In the genomic region with DNA sequence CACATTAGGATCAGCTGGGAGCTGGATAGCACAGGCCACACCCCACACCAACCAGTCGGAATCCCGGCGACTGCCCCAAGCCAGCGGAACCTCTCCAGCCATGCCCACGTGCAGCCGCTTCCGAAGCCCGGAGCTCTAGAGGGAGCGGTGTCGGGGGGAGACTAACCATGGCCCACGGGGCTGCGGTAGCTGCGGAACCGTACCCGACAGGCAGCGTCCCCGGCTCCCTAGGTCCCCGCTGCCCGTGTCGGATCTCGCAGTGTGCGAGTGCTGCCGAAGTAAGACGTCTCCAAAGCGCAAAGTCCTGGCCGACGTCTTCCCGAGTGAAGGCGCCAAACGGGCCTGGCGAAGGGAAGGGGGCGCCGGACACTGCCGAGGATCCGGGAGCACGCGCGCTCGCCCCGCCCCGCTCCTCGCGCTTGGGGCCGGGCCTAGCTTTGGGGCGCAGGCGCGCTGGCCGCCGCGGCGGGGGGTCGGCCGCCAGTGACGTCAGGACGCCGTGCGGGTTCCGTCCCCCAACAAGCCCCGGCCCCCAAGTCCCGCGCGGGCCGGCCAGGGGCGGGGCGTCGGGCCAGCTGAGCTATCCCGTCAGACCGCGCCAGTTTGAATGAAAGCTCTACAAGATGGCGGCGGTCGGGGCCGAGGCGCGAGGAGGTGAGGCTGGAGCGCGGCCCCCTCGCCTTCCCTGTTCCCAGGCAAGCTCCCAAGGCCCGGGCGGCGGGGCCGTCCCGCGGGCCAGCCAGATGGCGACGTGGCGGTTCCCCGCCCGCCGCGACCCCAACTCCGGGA, we compare ENCODE assay signal across 1 cellular context.
TF ChIP-seq lines count a peak whose summit lies in the region.

Gene SUV39H2 (plus strand): TSS at position 601 of the 789 bp plus-strand sequence. CDS start 23 bp downstream, at position 624.

TF ChIP-seq in HepG2, 621 proteins besides CTCF, POLR2A, EP300 and RAD21 (continued from another document and continues in another):
- TF ChIP-seq, protein P1, sequence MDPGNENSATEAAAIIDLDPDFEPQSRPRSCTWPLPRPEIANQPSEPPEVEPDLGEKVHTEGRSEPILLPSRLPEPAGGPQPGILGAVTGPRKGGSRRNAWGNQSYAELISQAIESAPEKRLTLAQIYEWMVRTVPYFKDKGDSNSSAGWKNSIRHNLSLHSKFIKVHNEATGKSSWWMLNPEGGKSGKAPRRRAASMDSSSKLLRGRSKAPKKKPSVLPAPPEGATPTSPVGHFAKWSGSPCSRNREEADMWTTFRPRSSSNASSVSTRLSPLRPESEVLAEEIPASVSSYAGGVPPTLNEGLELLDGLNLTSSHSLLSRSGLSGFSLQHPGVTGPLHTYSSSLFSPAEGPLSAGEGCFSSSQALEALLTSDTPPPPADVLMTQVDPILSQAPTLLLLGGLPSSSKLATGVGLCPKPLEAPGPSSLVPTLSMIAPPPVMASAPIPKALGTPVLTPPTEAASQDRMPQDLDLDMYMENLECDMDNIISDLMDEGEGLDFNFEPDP (CRISPR knock-in tag; conservative IDR thresholded peaks at IDR 0.05), result 0 out of 2 replicates have a peak, but pooled peaks have one; percentile 84
- TF ChIP-seq ZNF160 (CRISPR knock-in tag; IDR thresholded peaks at IDR 0.05) (0 out of 2 replicates have a peak, but pooled peaks have one; percentile 55), PTBP1 (IDR thresholded peaks at IDR 0.05; ENCODE audit: low read depth, low read length, poor library complexity, severe bottlenecking) (peak; percentile 74), NCOR1 (IDR thresholded peaks at IDR 0.05; ENCODE audit: borderline replicate concordance, low read length) (no peak), UBTF (CRISPR knock-in tag; IDR thresholded peaks at IDR 0.05) (peak; percentile 81), POLR2AphosphoS2 (IDR thresholded peaks at IDR 0.05; ENCODE audit: low read depth, low read length) (no peak), ZNF709 (CRISPR knock-in tag; IDR thresholded peaks at IDR 0.05) (peak; percentile 76; the same call in 1 of the 2 replicates), ZNF720 (CRISPR knock-in tag; IDR thresholded peaks at IDR 0.05) (no peak), ZNF572 (CRISPR knock-in tag; IDR thresholded peaks at IDR 0.05) (no peak), RBFOX2 (IDR thresholded peaks at IDR 0.05; ENCODE audit: low read depth, low read length) (peak; percentile 92), CBX5 (CRISPR knock-in tag; IDR thresholded peaks at IDR 0.05; ENCODE audit: borderline replicate concordance) (no peak; the same call in 1 of the 2 replicates), ZSCAN12 (CRISPR knock-in tag; IDR thresholded peaks at IDR 0.05) (no peak), BHLHE40 (IDR thresholded peaks at IDR 0.05; ENCODE audit: low read length) (no peak), ZFP62 (CRISPR knock-in tag; IDR thresholded peaks at IDR 0.05) (no peak; the same call in 1 of the 2 replicates), HNF4A (CRISPR knock-in tag; IDR thresholded peaks at IDR 0.05) (peak; percentile 45), ZNF614 (CRISPR knock-in tag; IDR thresholded peaks at IDR 0.05; ENCODE audit: borderline replicate concordance) (peak; percentile 67; the same call in 1 of the 2 replicates), ZNF557 (CRISPR knock-in tag; IDR thresholded peaks at IDR 0.05) (no peak; the same call in 1 of the 2 replicates), IRF2 (CRISPR knock-in tag; IDR thresholded peaks at IDR 0.05) (peak; percentile 52; the same call in 1 of the 2 replicates), ZMYM3 (CRISPR knock-in tag; IDR thresholded peaks at IDR 0.05) (no peak), CERS6 (CRISPR knock-in tag; IDR thresholded peaks at IDR 0.05) (no peak), SALL2 (CRISPR knock-in tag; IDR thresholded peaks at IDR 0.05) (peak; percentile 89), ATF5 (CRISPR knock-in tag; IDR thresholded peaks at IDR 0.05; ENCODE audit: low read depth) (no peak), ZFP90 (CRISPR knock-in tag; IDR thresholded peaks at IDR 0.05; ENCODE audit: borderline replicate concordance) (0 out of 2 replicates have a peak, but pooled peaks have one; percentile 52), SMAD9 (CRISPR knock-in tag; IDR thresholded peaks at IDR 0.05) (no peak), ZNF589 (CRISPR knock-in tag; conservative IDR thresholded peaks at IDR 0.05) (no peak), JUN (CRISPR knock-in tag; IDR thresholded peaks at IDR 0.05) (no peak), ZNF331 (CRISPR knock-in tag; IDR thresholded peaks at IDR 0.05) (0 out of 2 replicates have a peak, but pooled peaks have one; percentile 58), SUZ12 (IDR thresholded peaks at IDR 0.05; ENCODE audit: low read depth, low read length) (no peak), HINFP (CRISPR knock-in tag; IDR thresholded peaks at IDR 0.05; ENCODE audit: low read depth) (peak; percentile 85), NAIF1 (CRISPR knock-in tag; IDR thresholded peaks at IDR 0.05; ENCODE audit: borderline replicate concordance) (no peak), LRRFIP1 (CRISPR knock-in tag; conservative IDR thresholded peaks at IDR 0.05) (no peak), CEBPB (IDR thresholded peaks at IDR 0.05; ENCODE audit: borderline replicate concordance, low read depth, low read length) (no peak)
- TF ChIP-seq, protein P2, sequence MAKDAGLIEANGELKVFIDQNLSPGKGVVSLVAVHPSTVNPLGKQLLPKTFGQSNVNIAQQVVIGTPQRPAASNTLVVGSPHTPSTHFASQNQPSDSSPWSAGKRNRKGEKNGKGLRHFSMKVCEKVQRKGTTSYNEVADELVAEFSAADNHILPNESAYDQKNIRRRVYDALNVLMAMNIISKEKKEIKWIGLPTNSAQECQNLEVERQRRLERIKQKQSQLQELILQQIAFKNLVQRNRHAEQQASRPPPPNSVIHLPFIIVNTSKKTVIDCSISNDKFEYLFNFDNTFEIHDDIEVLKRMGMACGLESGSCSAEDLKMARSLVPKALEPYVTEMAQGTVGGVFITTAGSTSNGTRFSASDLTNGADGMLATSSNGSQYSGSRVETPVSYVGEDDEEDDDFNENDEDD (CRISPR knock-in tag; IDR thresholded peaks at IDR 0.05; ENCODE audit: borderline replicate concordance), result peak; percentile 94
- TF ChIP-seq, protein P3, sequence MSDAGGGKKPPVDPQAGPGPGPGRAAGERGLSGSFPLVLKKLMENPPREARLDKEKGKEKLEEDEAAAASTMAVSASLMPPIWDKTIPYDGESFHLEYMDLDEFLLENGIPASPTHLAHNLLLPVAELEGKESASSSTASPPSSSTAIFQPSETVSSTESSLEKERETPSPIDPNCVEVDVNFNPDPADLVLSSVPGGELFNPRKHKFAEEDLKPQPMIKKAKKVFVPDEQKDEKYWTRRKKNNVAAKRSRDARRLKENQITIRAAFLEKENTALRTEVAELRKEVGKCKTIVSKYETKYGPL (CRISPR knock-in tag; IDR thresholded peaks at IDR 0.05), result peak; percentile 43; the same call in 1 of the 2 replicates
- TF ChIP-seq, protein P4, sequence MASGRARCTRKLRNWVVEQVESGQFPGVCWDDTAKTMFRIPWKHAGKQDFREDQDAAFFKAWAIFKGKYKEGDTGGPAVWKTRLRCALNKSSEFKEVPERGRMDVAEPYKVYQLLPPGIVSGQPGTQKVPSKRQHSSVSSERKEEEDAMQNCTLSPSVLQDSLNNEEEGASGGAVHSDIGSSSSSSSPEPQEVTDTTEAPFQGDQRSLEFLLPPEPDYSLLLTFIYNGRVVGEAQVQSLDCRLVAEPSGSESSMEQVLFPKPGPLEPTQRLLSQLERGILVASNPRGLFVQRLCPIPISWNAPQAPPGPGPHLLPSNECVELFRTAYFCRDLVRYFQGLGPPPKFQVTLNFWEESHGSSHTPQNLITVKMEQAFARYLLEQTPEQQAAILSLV (CRISPR knock-in tag; IDR thresholded peaks at IDR 0.05; ENCODE audit: borderline replicate concordance), result no peak
- TF ChIP-seq, protein P5, sequence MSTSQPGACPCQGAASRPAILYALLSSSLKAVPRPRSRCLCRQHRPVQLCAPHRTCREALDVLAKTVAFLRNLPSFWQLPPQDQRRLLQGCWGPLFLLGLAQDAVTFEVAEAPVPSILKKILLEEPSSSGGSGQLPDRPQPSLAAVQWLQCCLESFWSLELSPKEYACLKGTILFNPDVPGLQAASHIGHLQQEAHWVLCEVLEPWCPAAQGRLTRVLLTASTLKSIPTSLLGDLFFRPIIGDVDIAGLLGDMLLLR (CRISPR knock-in tag; IDR thresholded peaks at IDR 0.05), result peak; percentile 40; the same call in 1 of the 2 replicates
